In genomic region chr3:155086041-155086440, GRCh38 we compare ENCODE assay signal across 25 cellular contexts. TPM values are rescaled to one million over a fixed set of nuclear protein-coding genes. Genes with fewer than 3 reads are reported as not detected.
DNase-seq lines count a peak whose midpoint lies in the region; ATAC-seq and TF ChIP-seq lines count a peak whose summit lies in the region.
"Had no signal": no experiment of that assay in that cellular context is flagged by ENCODE, and none has a peak within 500 bp of the region (broad histone marks: within the 10 kb centered on the region; RNA-seq: fewer than 3 reads in every experiment).

No MANE protein-coding gene starts in this region.

- no peak overlapping the region for H4K91ac ChIP-seq in mesenchymal stem cell (ENCODE audit: low read length)

- H2BK5ac ChIP-seq in mesenchymal stem cell (ENCODE audit: low read depth, low read length, poor library complexity, severe bottlenecking): no peak overlapping the region

- H2BK120ac ChIP-seq in mesenchymal stem cell (ENCODE audit: low read depth, low read length): no peak overlapping the region

- H3K4me2 ChIP-seq in SK-N-SH (no peak overlapping the region), mesenchymal stem cell (ENCODE audit: low read length, poor library complexity, severe bottlenecking) (no peak overlapping the region)

- no peak overlapping the region for H3K4ac ChIP-seq in mesenchymal stem cell (ENCODE audit: low read depth in 1 of 2, low read length in 2 of 2)

- POLR2A ChIA-PET in SK-N-SH (lab: Yijun Ruan, JAX): no interaction called here

- no peaks in the 10 kb centered on the region for H3K9me2 ChIP-seq in SK-N-SH

- no peak overlapping the region for H4K8ac ChIP-seq in mesenchymal stem cell (ENCODE audit: low read length)

- 58% methylated on average over 1 of the region's 1 CpG for WGBS in SK-N-SH (ENCODE audit: low lambda C conversion rate)
- WGBS in mesenchymal stem cell: 95% methylated on average over 1 of the region's 1 CpG

- H4K20me1 ChIP-seq in SK-N-SH (ENCODE audit: insufficient read depth): no peaks in the 10 kb centered on the region

- H3K18ac ChIP-seq in mesenchymal stem cell (ENCODE audit: low read depth in 1 of 2, low read length in 2 of 2): no peak overlapping the region

- ATAC-seq in SK-N-SH treated with all-trans-retinoic acid at 6 μM for 48 hours (no peak), HG02870 (IDR thresholded peaks at IDR 0.05; ENCODE audit: unreplicated experiment) (no peak), HG03442 (IDR thresholded peaks at IDR 0.05; ENCODE audit: unreplicated experiment) (no peak)

- no peak for TF ChIP-seq RAD21 in SK-N-SH (IDR thresholded peaks at IDR 0.05; ENCODE audit: low read length)

- TF ChIP-seq CTCF in SK-N-SH (IDR thresholded peaks at IDR 0.05): no peak
- no peak for TF ChIP-seq CTCF in brain microvascular endothelial cell (IDR thresholded peaks at IDR 0.05; ENCODE audit: low read depth, low read length, missing control alignments)
- no peak for TF ChIP-seq CTCF in fibroblast of the aortic adventitia (IDR thresholded peaks at IDR 0.05; ENCODE audit: insufficient read depth, low read length)

- H3K27ac ChIP-seq in SK-N-SH (ENCODE audit: low read depth in 2 of 2, low read length in 1 of 2): no peak overlapping the region
- no peak overlapping the region for H3K27ac ChIP-seq in brain microvascular endothelial cell
- H3K27ac ChIP-seq in mesenchymal stem cell (ENCODE audit: low read length, poor library complexity, severe bottlenecking): no peak overlapping the region
- H3K27ac ChIP-seq: HL-60, SJSA1 had no signal

- no peak overlapping the region for H2AK5ac ChIP-seq in mesenchymal stem cell (ENCODE audit: low read length, severe bottlenecking)

- H3K9ac ChIP-seq in SK-N-SH: no peak overlapping the region
- no peak overlapping the region for H3K9ac ChIP-seq in mesenchymal stem cell (ENCODE audit: low read length)

- CTCF ChIA-PET in SK-N-SH (lab: Yijun Ruan, JAX): no interaction called here

- H3K4me3 ChIP-seq in SK-N-SH (ENCODE audit: low read depth in 2 of 2, low read length in 1 of 2) (no peak overlapping the region), brain microvascular endothelial cell (ENCODE audit: low read depth, low read length) (no peak overlapping the region), fibroblast of the aortic adventitia (ENCODE audit: low read depth, low read length) (no peak overlapping the region), mesenchymal stem cell (ENCODE audit: insufficient read depth in 1 of 2, low read depth in 1 of 2, low read length in 2 of 2) (peak overlapping the region in 1 of 2 experiments; percentile 15)
- H3K4me3 ChIP-seq: SJSA1 had no signal

- DNase-seq in SK-N-SH: no peak
- DNase-seq in brain microvascular endothelial cell: peak; percentile 17
- peak; percentile 64 for DNase-seq in fibroblast of the aortic adventitia (ENCODE audit: low read depth)
- no peak for DNase-seq in KBM-7
- no peak for DNase-seq in mesenchymal stem cell
- DNase-seq: 8988T, ACHN, BE2C, Calu3, GOT3, HCEC 1CT, Karpas-422, NCI-H1092, NCI-H1417 treated with DMSO at 0.1 percent for 48 hours, NCI-H1694 treated with DMSO at 0.1 percent for 48 hours, NCI-H2081 treated with DMSO at 0.1 percent for 48 hours, NCI-H446 treated with DMSO at 0.1 percent for 48 hours, NCI-H526 treated with DMSO at 0.1 percent for 48 hours, Right ventricle myocardium superior, RPMI8226 had no signal

- H2BK12ac ChIP-seq in mesenchymal stem cell (ENCODE audit: low read length in 2 of 2): no peak overlapping the region

- H3K9me3 ChIP-seq in SK-N-SH: no peaks in the 10 kb centered on the region
- no peaks in the 10 kb centered on the region for H3K9me3 ChIP-seq in mesenchymal stem cell (ENCODE audit: control insufficient read depth, low read length)
- H3K9me3 ChIP-seq: BE2C, SJSA1 had no signal

- H3K27me3 ChIP-seq in SK-N-SH (ENCODE audit: insufficient read depth): no peaks in the 10 kb centered on the region
- H3K27me3 ChIP-seq in brain microvascular endothelial cell (replicated peaks): no peaks in the 10 kb centered on the region
- H3K27me3 ChIP-seq in mesenchymal stem cell (ENCODE audit: control insufficient read depth in 1 of 2, insufficient read depth in 1 of 2, low read length in 2 of 2): no peaks in the 10 kb centered on the region
- H3K27me3 ChIP-seq: SJSA1 had no signal

- H3K79me2 ChIP-seq in SK-N-SH (ENCODE audit: insufficient read depth): no peaks in the 10 kb centered on the region

- H3K79me1 ChIP-seq in mesenchymal stem cell (replicated peaks; ENCODE audit: low read length, poor library complexity, severe bottlenecking): no peaks in the 10 kb centered on the region

- no peak overlapping the region for H2BK15ac ChIP-seq in mesenchymal stem cell (ENCODE audit: low read depth, poor library complexity, severe bottlenecking)

- H3F3A ChIP-seq in SK-N-SH (replicated peaks; ENCODE audit: insufficient read depth): no peaks in the 10 kb centered on the region

- no peaks in the 10 kb centered on the region for H3K4me1 ChIP-seq in SK-N-SH (ENCODE audit: control insufficient read depth in 1 of 2, insufficient read depth in 2 of 2, low read depth in 1 of 2, low read length in 1 of 2)
- no peaks in the 10 kb centered on the region for H3K4me1 ChIP-seq in mesenchymal stem cell (ENCODE audit: control insufficient read depth, insufficient read depth, low read depth, low read length)
- H3K4me1 ChIP-seq: BE2C, SJSA1 had no signal

- TF ChIP-seq EP300 in SK-N-SH (IDR thresholded peaks at IDR 0.05; ENCODE audit: borderline replicate concordance in 1 of 2, low read depth in 1 of 2, low read length in 1 of 2): no peak

- no peak overlapping the region for H3K14ac ChIP-seq in mesenchymal stem cell (ENCODE audit: low read length in 2 of 2)

- in situ Hi-C loops in brain microvascular endothelial cell (cut with HindIII; ENCODE audit: low pct_ligation_motif_present, low sequenced_read_pairs): no loop called here
- in situ Hi-C loops in KBM-7 (cut with MboI; ENCODE audit: low pct_unique_long_range_greater_than_20kb, low sequenced_read_pairs): no loop called here

- H3K36me3 ChIP-seq in SK-N-SH (replicated peaks in 1 of 2; ENCODE audit: control insufficient read depth in 1 of 2, insufficient read depth in 2 of 2, low read length in 1 of 2): peaks cover 0 to 45% of the 10 kb centered on the region in 2 experiments
- no peaks in the 10 kb centered on the region for H3K36me3 ChIP-seq in brain microvascular endothelial cell (replicated peaks)
- peaks cover 0 to 73% of the 10 kb centered on the region in 2 experiments for H3K36me3 ChIP-seq in mesenchymal stem cell (ENCODE audit: control insufficient read depth in 1 of 2, insufficient read depth in 2 of 2, low read depth in 1 of 2, low read length in 2 of 2)
- H3K36me3 ChIP-seq: BE2C, SJSA1 had no signal

- H2AFZ ChIP-seq in SK-N-SH (ENCODE audit: low read depth) (no peak overlapping the region), mesenchymal stem cell (ENCODE audit: low read depth, low read length) (no peak overlapping the region)

- no peak overlapping the region for H3K23ac ChIP-seq in mesenchymal stem cell (ENCODE audit: low read length in 2 of 2)

TF ChIP-seq in SK-N-SH, 30 proteins besides CTCF, POLR2A, EP300 and RAD21:
- no peak for TF ChIP-seq EZH2phosphoT487 (IDR thresholded peaks at IDR 0.05; ENCODE audit: borderline replicate concordance, low read depth)
- no peak for TF ChIP-seq NFIC (IDR thresholded peaks at IDR 0.05; ENCODE audit: borderline replicate concordance)
- TF ChIP-seq POLR2AphosphoS5 (IDR thresholded peaks at IDR 0.05; ENCODE audit: low read depth, low read length): peak; percentile 9; the same call in 1 of the 2 replicates
TF ChIP-seq in SK-N-SH: peak in this region for 1.

TF ChIP-seq in SK-N-SH treated with all-trans-retinoic acid at 6 μM for 48 hours, 23 proteins besides CTCF, POLR2A, EP300 and RAD21:
- no peak for TF ChIP-seq ZNF70 (CRISPR knock-in tag; IDR thresholded peaks at IDR 0.05)
TF ChIP-seq in SK-N-SH treated with all-trans-retinoic acid at 6 μM for 48 hours: peak in this region for 0.

RNA-seq across cellular contexts. Expression of gene MME, which starts 5.9 kb away (rescaled TPM):
- 167 and 286 TPM in 2 replicates for polyA plus RNA-seq in SK-N-SH (2012; rRNA removed)
- polyA plus RNA-seq in SK-N-SH (2012; cell fraction: cytosol; rRNA removed): 264 and 284 TPM in 2 replicates
- 123 and 209 TPM in 2 replicates for polyA plus RNA-seq in SK-N-SH (2012; cell fraction: nucleus; rRNA removed)
- 50.4 and 101 TPM in 2 replicates for total RNA-seq in fibroblast of the aortic adventitia (ENCODE audit: low replicate concordance)
- polyA plus RNA-seq in mesenchymal stem cell (2013, experiment 1 of 2): 87.9 TPM
- 88.5 TPM for polyA plus RNA-seq in mesenchymal stem cell (2013, experiment 2 of 2)

Comparison
In these comparisons a context has a peak if more than half of its experiments do, and no peak if none do; other contexts are left out.
1. DNase-seq: peak in brain microvascular endothelial cell (single experiment) and fibroblast of the aortic adventitia (single experiment); none in SK-N-SH (single experiment), KBM-7 (single experiment) and mesenchymal stem cell (single experiment).